ENCODE assay signal across 9 cellular contexts in the genomic region with DNA sequence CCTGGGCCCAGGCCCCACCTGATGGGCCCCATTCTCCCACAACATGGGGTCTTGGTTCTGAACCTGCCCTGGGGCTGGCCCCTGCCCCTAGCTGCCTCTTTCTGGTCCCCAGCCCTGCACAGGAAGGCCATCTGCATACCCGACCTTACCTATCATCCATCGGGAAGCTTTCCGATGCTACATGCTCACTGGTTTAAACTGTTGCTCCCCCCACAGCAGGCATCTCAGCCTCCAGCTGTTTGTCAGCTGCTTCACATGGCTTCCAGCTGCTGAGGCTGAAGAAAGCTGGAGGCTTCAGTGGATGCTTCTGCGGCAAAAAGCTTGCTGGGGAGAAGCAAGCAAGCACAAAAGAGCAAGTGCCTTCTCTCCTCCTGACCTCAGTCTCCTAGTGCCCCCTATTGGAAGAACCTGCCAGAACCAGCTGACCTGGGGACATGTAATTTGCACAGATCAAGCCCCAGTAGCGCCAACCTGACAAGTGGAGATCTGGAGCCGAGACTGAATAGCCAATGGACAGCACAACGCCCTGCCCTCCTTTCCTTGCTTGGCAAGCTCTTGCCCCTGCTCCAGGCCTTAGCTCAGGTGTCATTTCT. TPM values are rescaled to one million over a fixed set of nuclear protein-coding genes. Genes with fewer than 3 reads are reported as not detected.
A peak's percentile ranks its signal among the peaks of the same experiment; 100 is the strongest.
DNase-seq lines count a peak whose midpoint lies in the region; ATAC-seq and TF ChIP-seq lines count a peak whose summit lies in the region.
"Had no signal": no experiment of that assay in that cellular context is flagged by ENCODE, and none has a peak within 500 bp of the region (broad histone marks: within the 10 kb centered on the region; RNA-seq: fewer than 3 reads in every experiment).

No MANE protein-coding gene starts in this region.

- no peak overlapping the region for H3K23ac ChIP-seq in mesendoderm (ENCODE audit: low read length)

- no peaks in the 10 kb centered on the region for H3K36me3 ChIP-seq in HEK293 (ENCODE audit: control insufficient read depth in 2 of 2, insufficient read depth in 1 of 2, low read length in 2 of 2)
- H3K36me3 ChIP-seq in mesendoderm (ENCODE audit: control insufficient read depth, insufficient read depth, low read length), result no peaks in the 10 kb centered on the region

- H3K56ac ChIP-seq in mesendoderm (ENCODE audit: low read length), result no peak overlapping the region

- no peak overlapping the region for H2BK5ac ChIP-seq in mesendoderm (ENCODE audit: low read length)

- WGBS in mesendoderm (ENCODE audit: extremely low coverage, insufficient coverage, low lambda C conversion rate), result no CpG with 5 or more reads among the region's 7 CpGs

- H3K27me3 ChIP-seq in mesendoderm (ENCODE audit: insufficient read depth, low read length, poor library complexity), result no peaks in the 10 kb centered on the region

- no peak overlapping the region for H2AK5ac ChIP-seq in mesendoderm (ENCODE audit: low read length)

- no peak overlapping the region for H3K18ac ChIP-seq in mesendoderm (ENCODE audit: low read length)

- TF ChIP-seq CTCF in AG10803 (conservative IDR thresholded peaks at IDR 0.05; ENCODE audit: low read length), result peak; percentile 40
- no peak for TF ChIP-seq CTCF in HEK293 (tag by site-specific recombination; IDR thresholded peaks at IDR 0.05)

- H3K79me2 ChIP-seq in mesendoderm (ENCODE audit: control insufficient read depth, insufficient read depth, low read length), result no peaks in the 10 kb centered on the region

- no peak overlapping the region for H3K4me2 ChIP-seq in mesendoderm (ENCODE audit: low read length)

- H3K4me3 ChIP-seq in AG10803 (ENCODE audit: low read length), result no peak overlapping the region
- no peak overlapping the region for H3K4me3 ChIP-seq in HEK293 (ENCODE audit: low read depth, low read length)
- no peak overlapping the region for H3K4me3 ChIP-seq in mesendoderm (ENCODE audit: low read length)

- no peak overlapping the region for H2BK15ac ChIP-seq in mesendoderm (replicated peaks; ENCODE audit: low read depth)

- no peak overlapping the region for H4K8ac ChIP-seq in mesendoderm (ENCODE audit: low read depth, low read length)

- POLR2A ChIA-PET in HEK293 (lab: Yijun Ruan, JAX), result interaction anchor here (3.5 kb wide), 1 partner anchor 24 kb away, joined by 22 read pairs; a partner anchor contains a TSS

- CTCF ChIA-PET in HEK293 (lab: Yijun Ruan, JAX), result interaction anchor here (0.6 to 4.1 kb wide), 16 partner anchors 9 to 254 kb away, joined by 3 to 20 read pairs (median 6); a partner anchor contains a TSS

- no peak overlapping the region for H2BK120ac ChIP-seq in mesendoderm (ENCODE audit: low read depth, low read length)

- no peak overlapping the region for H4K5ac ChIP-seq in mesendoderm (ENCODE audit: low read length)

- H3K27ac ChIP-seq in HEK293 (ENCODE audit: extremely low read depth, low read depth, low read length) (no peak overlapping the region), mesendoderm (ENCODE audit: low read depth, low read length) (no peak overlapping the region)

- no peaks in the 10 kb centered on the region for H3K9me3 ChIP-seq in HEK293 (ENCODE audit: control insufficient read depth, insufficient read depth, low read depth, low read length)

- H3K4ac ChIP-seq in mesendoderm (ENCODE audit: low read depth, low read length), result no peak overlapping the region

- no peak for ATAC-seq in HG02623 (IDR thresholded peaks at IDR 0.05; ENCODE audit: unreplicated experiment)
- no peak for ATAC-seq in GM18520 (IDR thresholded peaks at IDR 0.05; ENCODE audit: unreplicated experiment)

- H3K4me1 ChIP-seq in HEK293 (ENCODE audit: control insufficient read depth, insufficient read depth, low read length) (no peaks in the 10 kb centered on the region), mesendoderm (ENCODE audit: control insufficient read depth, low read depth, low read length) (no peaks in the 10 kb centered on the region)

- H3K9ac ChIP-seq in mesendoderm (ENCODE audit: low read length), result no peak overlapping the region

- peak; percentile 73 for DNase-seq in AG10803 (ENCODE audit: low read depth)
- peak; percentile 39 for DNase-seq in brain pericyte (ENCODE audit: low read depth, low spot score)
- peak; percentile 53 for DNase-seq in mesendoderm
- no peak for DNase-seq in NCI-H524 treated with DMSO at 0.1 percent for 48 hours (lab: John Stamatoyannopoulos, UW)
- DNase-seq in NCI-H510A (lab: John Stamatoyannopoulos, UW), result no peak
- DNase-seq: activated B cell treated with CpG ODN at 0.5 μM for 24 hours had no signal

- H3K79me1 ChIP-seq in mesendoderm (ENCODE audit: low read length), result no peaks in the 10 kb centered on the region

TF ChIP-seq in HEK293, 187 proteins besides CTCF, POLR2A, EP300 and RAD21:
- TF ChIP-seq ZNF169 (tag by site-specific recombination; IDR thresholded peaks at IDR 0.05) (no peak), ZIC2 (tag by site-specific recombination; IDR thresholded peaks at IDR 0.05) (peak; percentile 59; the same call in 1 of the 2 replicates), ZNF654 (tag by site-specific recombination; IDR thresholded peaks at IDR 0.05; ENCODE audit: low read depth) (peak; percentile 31)

RNA-seq across cellular contexts. Expression of a gene that starts 24.1 kb away (rescaled TPM):
- 109 TPM for polyA plus RNA-seq in mesendoderm (2013, experiment 1 of 2)
- 109 TPM for polyA plus RNA-seq in mesendoderm (2013, experiment 2 of 2)

Comparison
In these comparisons a context has a peak if more than half of its experiments do, and no peak if none do; other contexts are left out.
1. DNase-seq: peak in AG10803 (single experiment), brain pericyte (single experiment) and mesendoderm (single experiment); none in NCI-H524 treated with DMSO at 0.1 percent for 48 hours (single experiment) and NCI-H510A (single experiment).